ENCODE assay signal across 8 cellular contexts in the genomic region with DNA sequence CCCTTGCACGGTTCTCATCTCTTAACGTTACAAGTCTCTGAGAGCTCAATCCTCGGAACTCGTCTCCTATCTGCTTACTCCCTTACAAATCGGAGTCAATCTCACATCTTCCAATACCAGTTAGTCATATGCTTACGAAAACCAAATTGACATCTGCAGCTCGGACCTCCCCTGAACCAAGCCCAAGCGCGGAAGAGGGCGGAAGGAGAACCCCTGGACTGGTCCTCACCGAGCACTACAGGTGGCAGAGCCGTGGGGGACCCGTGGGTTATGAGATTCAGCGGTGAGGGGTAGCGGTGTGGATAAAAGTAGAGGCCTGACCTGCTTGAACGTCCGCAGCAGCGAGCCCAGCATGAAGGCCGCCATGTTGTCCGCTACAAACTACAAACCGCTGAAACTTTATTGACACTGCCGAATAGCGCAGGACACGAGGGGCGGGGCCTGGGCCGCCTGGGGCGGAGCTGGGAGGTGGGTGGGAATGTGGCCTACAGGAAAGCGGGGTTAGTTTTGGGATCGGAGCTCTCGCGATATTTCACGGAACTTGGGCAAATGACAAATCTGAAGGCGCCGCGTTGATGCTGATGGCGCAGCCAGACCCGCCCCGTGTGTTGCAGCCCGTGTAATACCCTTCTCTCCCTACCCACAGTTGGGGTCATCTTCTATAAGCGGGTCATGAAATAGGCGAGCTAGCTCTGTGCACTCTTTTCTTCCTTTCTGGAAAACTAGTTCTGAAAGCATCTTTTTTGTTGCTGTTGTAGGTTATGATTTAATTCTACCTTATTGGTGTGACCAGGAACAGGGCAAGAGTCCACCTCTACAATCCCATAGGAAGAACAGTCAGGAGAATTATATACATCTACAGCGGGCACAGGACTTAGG. TPM values are rescaled to one million over a fixed set of nuclear protein-coding genes. Genes with fewer than 3 reads are reported as not detected.
DNase-seq lines count a peak whose midpoint lies in the region; ATAC-seq and TF ChIP-seq lines count a peak whose summit lies in the region.

A gene (minus strand): TSS at position 383 of the 879 bp plus-strand sequence. CDS start 17 bp downstream, at position 366.

- H3K27me3 Mint-ChIP-seq in activated T-cell treated with anti-CD3 and anti-CD28 coated beads, Interleukin-2, amount 50 U/mL, for 24 hours, result no peaks in the 10 kb centered on the region

- H3K36me3 Mint-ChIP-seq in activated T-cell treated with anti-CD3 and anti-CD28 coated beads, Interleukin-2, amount 50 U/mL, for 24 hours (ENCODE audit: low read depth), result peaks cover 31% of the 10 kb centered on the region

- H3K4me1 ChIP-seq in esophagus (ENCODE audit: control insufficient read depth in 2 of 2, insufficient read depth in 2 of 2, low read length in 1 of 2), result peaks cover 0 to 2% of the 10 kb centered on the region in 2 donors
- peaks cover 4% of the 10 kb centered on the region for H3K4me1 ChIP-seq in mucosa of stomach (ENCODE audit: control insufficient read depth, insufficient read depth, low read length)

- H3K36me3 ChIP-seq in esophagus (ENCODE audit: control insufficient read depth in 2 of 2, insufficient read depth in 2 of 2, low read length in 1 of 2) (peaks cover 0 to 1% of the 10 kb centered on the region in 2 donors), mucosa of stomach (ENCODE audit: control insufficient read depth, insufficient read depth, low read length) (no peaks in the 10 kb centered on the region)

- peak within 1 kb of the TSS; percentile 88 for H3K9ac ChIP-seq in mucosa of stomach (ENCODE audit: low read length)

- H3K27ac Mint-ChIP-seq in activated T-cell treated with anti-CD3 and anti-CD28 coated beads, Interleukin-2, amount 50 U/mL, for 24 hours, result peak within 1 kb of the TSS; percentile 94

- 3% methylated on average over 42 of the region's 42 CpGs for WGBS in esophagus, 2 donors

- H3K9me3 Mint-ChIP-seq in activated T-cell treated with anti-CD3 and anti-CD28 coated beads, Interleukin-2, amount 50 U/mL, for 24 hours, result peaks cover 4% of the 10 kb centered on the region

- peaks cover 31% of the 10 kb centered on the region for H3K4me1 Mint-ChIP-seq in activated T-cell treated with anti-CD3 and anti-CD28 coated beads, Interleukin-2, amount 50 U/mL, for 24 hours (ENCODE audit: low read depth)

- peak; percentile 92 for ATAC-seq in GM21717 (IDR thresholded peaks at IDR 0.05; ENCODE audit: unreplicated experiment)

- H3K4me3 ChIP-seq in esophagus (ENCODE audit: low read depth in 1 of 2, low read length in 2 of 2), result peak within 1 kb of the TSS; percentile 75 to 92
- H3K4me3 ChIP-seq in mucosa of stomach (ENCODE audit: low read length), result peak within 1 kb of the TSS; percentile 81

- no peaks in the 10 kb centered on the region for H3K27me3 ChIP-seq in esophagus (ENCODE audit: control insufficient read depth in 1 of 2, insufficient read depth in 2 of 2, low read length in 2 of 2)
- H3K27me3 ChIP-seq in mucosa of stomach (ENCODE audit: control insufficient read depth, insufficient read depth, low read length), result no peaks in the 10 kb centered on the region

- DNase-seq in DMS53 (lab: John Stamatoyannopoulos, UW), result peak; percentile 99
- DNase-seq in KBM-7, result peak; percentile 98
- peak; percentile 99 for DNase-seq in activated T-cell treated with anti-CD3 and anti-CD28 coated beads, Interleukin-2, amount 50 U/mL, for 24 hours
- DNase-seq in stimulated activated CD8-positive, alpha-beta memory T cell treated with anti-CD3 and anti-CD28 coated beads, Interleukin-7, amount 100 ng/mL, for 1 hour (ENCODE audit: low read depth in 2 of 2), result peak; percentile 95 to 97

- H3K27ac ChIP-seq in esophagus (ENCODE audit: low read depth in 2 of 2, low read length in 1 of 2), result peak within 1 kb of the TSS; percentile 52 to 92

- H3K9me3 ChIP-seq in esophagus (ENCODE audit: control insufficient read depth in 2 of 2, insufficient read depth in 1 of 2, low read depth in 1 of 2, low read length in 1 of 2) (no peaks in the 10 kb centered on the region), mucosa of stomach (ENCODE audit: control insufficient read depth, low read length) (no peaks in the 10 kb centered on the region)

- in situ Hi-C loops in KBM-7 (cut with MboI; ENCODE audit: low pct_unique_long_range_greater_than_20kb, low sequenced_read_pairs), result no loop called here

- peak within 1 kb of the TSS; percentile 85 for H3K4me3 Mint-ChIP-seq in activated T-cell treated with anti-CD3 and anti-CD28 coated beads, Interleukin-2, amount 50 U/mL, for 24 hours

TF ChIP-seq in PFSK-1, 5 proteins besides CTCF, POLR2A, EP300 and RAD21:
- TF ChIP-seq FOXP2 (optimal IDR thresholded peaks at IDR 0.05; ENCODE audit: borderline replicate concordance, extremely low read depth, extremely low read length, insufficient read depth) (peak; percentile 54), SIN3A (IDR thresholded peaks at IDR 0.05; ENCODE audit: borderline replicate concordance, insufficient read depth, low read length) (no peak), TAF1 (IDR thresholded peaks at IDR 0.05; ENCODE audit: borderline replicate concordance, insufficient read depth, low read length) (peak; percentile 97), POLR2AphosphoS5 (IDR thresholded peaks at IDR 0.05; ENCODE audit: low read depth, low read length) (peak; percentile 96)
- TF ChIP-seq, protein P1, sequence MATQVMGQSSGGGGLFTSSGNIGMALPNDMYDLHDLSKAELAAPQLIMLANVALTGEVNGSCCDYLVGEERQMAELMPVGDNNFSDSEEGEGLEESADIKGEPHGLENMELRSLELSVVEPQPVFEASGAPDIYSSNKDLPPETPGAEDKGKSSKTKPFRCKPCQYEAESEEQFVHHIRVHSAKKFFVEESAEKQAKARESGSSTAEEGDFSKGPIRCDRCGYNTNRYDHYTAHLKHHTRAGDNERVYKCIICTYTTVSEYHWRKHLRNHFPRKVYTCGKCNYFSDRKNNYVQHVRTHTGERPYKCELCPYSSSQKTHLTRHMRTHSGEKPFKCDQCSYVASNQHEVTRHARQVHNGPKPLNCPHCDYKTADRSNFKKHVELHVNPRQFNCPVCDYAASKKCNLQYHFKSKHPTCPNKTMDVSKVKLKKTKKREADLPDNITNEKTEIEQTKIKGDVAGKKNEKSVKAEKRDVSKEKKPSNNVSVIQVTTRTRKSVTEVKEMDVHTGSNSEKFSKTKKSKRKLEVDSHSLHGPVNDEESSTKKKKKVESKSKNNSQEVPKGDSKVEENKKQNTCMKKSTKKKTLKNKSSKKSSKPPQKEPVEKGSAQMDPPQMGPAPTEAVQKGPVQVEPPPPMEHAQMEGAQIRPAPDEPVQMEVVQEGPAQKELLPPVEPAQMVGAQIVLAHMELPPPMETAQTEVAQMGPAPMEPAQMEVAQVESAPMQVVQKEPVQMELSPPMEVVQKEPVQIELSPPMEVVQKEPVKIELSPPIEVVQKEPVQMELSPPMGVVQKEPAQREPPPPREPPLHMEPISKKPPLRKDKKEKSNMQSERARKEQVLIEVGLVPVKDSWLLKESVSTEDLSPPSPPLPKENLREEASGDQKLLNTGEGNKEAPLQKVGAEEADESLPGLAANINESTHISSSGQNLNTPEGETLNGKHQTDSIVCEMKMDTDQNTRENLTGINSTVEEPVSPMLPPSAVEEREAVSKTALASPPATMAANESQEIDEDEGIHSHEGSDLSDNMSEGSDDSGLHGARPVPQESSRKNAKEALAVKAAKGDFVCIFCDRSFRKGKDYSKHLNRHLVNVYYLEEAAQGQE (IDR thresholded peaks at IDR 0.05; ENCODE audit: insufficient read depth in 1 of 2, low read depth in 2 of 2, low read length in 2 of 2), result peak in 1 of 2 experiments; percentile 21; a peak in 1 of 4 replicates
TF ChIP-seq in PFSK-1: peak in this region for 4.

RNA-seq across cellular contexts. Expression of the gene that starts here (rescaled TPM):
- polyA plus RNA-seq in PFSK-1 (2012; ENCODE audit: insufficient read length, low read depth), result 21.9 TPM
- 10 to 100 TPM in 1 of 2 donors, 1 to 10 TPM in 1; 6.7 to 21.2 TPM for polyA plus RNA-seq in esophagus

Comparison
In these comparisons a context has a peak if more than half of its experiments do, and no peak if none do; other contexts are left out.
1. Peak in every context shown above with its lines: DNase-seq, ATAC-seq, H3K4me3 ChIP-seq and H3K27ac ChIP-seq.